8 cellular contexts compared by ENCODE assay signal in genomic region chr13:24923305-24923640, GRCh38.
DNase-seq lines count a peak whose midpoint lies in the region; FAIRE-seq and TF ChIP-seq lines count a peak whose summit lies in the region.

No MANE protein-coding gene starts in this region.

- H3K27me3 ChIP-seq in brain microvascular endothelial cell (replicated peaks) (no peaks in the 10 kb centered on the region), kidney epithelial cell (ENCODE audit: control insufficient read depth, insufficient read depth, low read length) (no peaks in the 10 kb centered on the region)

- H3K4me3 ChIP-seq in GM08714 (ENCODE audit: low read length) (peak overlapping the region; percentile 95), NB4 (ENCODE audit: low read depth, low read length) (peak overlapping the region; percentile 85), brain microvascular endothelial cell (ENCODE audit: low read depth, low read length) (peak overlapping the region; percentile 84), kidney epithelial cell (ENCODE audit: low read depth, low read length) (peak overlapping the region; percentile 97)

- no peaks in the 10 kb centered on the region for H3K9me3 Mint-ChIP-seq in HFFc6
- H3K9me3 Mint-ChIP-seq in stimulated activated naive CD8-positive, alpha-beta T cell treated with anti-CD3 and anti-CD28 coated beads, Interleukin-15, Interleukin-2, amounts not matched to agents 100 ng/mL and 50 ng/mL, for 24 hours = no peaks in the 10 kb centered on the region

- TF ChIP-seq CTCF in HFFc6 (IDR thresholded peaks at IDR 0.05) = no peak
- TF ChIP-seq CTCF in NB4 (IDR thresholded peaks at IDR 0.05; ENCODE audit: low read depth, low read length) = no peak
- TF ChIP-seq CTCF in brain microvascular endothelial cell (IDR thresholded peaks at IDR 0.05; ENCODE audit: low read depth, low read length, missing control alignments) = no peak
- no peak for TF ChIP-seq CTCF in kidney epithelial cell (IDR thresholded peaks at IDR 0.05; ENCODE audit: insufficient read depth, low read length, poor library complexity, severe bottlenecking)

- H3K36me3 ChIP-seq in brain microvascular endothelial cell (replicated peaks) (no peaks in the 10 kb centered on the region), kidney epithelial cell (ENCODE audit: control insufficient read depth, insufficient read depth, low read length) (no peaks in the 10 kb centered on the region)

- no peak for TF ChIP-seq POLR2A in NB4 (IDR thresholded peaks at IDR 0.05; ENCODE audit: extremely low read depth, insufficient read length)

- peaks cover 19% of the 10 kb centered on the region for H3K4me1 Mint-ChIP-seq in HFFc6 (ENCODE audit: low read depth)
- H3K4me1 Mint-ChIP-seq in stimulated activated naive CD8-positive, alpha-beta T cell treated with anti-CD3 and anti-CD28 coated beads, Interleukin-15, Interleukin-2, amounts not matched to agents 100 ng/mL and 50 ng/mL, for 24 hours (ENCODE audit: low read depth) = peaks cover 12% of the 10 kb centered on the region

- H3K4me3 Mint-ChIP-seq in HFFc6 = peak overlapping the region; percentile 99
- peak overlapping the region; percentile 97 for H3K4me3 Mint-ChIP-seq in stimulated activated naive CD8-positive, alpha-beta T cell treated with anti-CD3 and anti-CD28 coated beads, Interleukin-15, Interleukin-2, amounts not matched to agents 100 ng/mL and 50 ng/mL, for 24 hours

- in situ Hi-C loops in brain microvascular endothelial cell (cut with HindIII; ENCODE audit: low pct_ligation_motif_present, low sequenced_read_pairs) = no loop called here

- H3K27ac Mint-ChIP-seq in HFFc6 = peak overlapping the region; percentile 99
- H3K27ac Mint-ChIP-seq in stimulated activated naive CD8-positive, alpha-beta T cell treated with anti-CD3 and anti-CD28 coated beads, Interleukin-15, Interleukin-2, amounts not matched to agents 100 ng/mL and 50 ng/mL, for 24 hours = peak overlapping the region; percentile 96

- peaks cover 9% of the 10 kb centered on the region for H3K27me3 Mint-ChIP-seq in HFFc6 (ENCODE audit: insufficient read depth)
- no peaks in the 10 kb centered on the region for H3K27me3 Mint-ChIP-seq in stimulated activated naive CD8-positive, alpha-beta T cell treated with anti-CD3 and anti-CD28 coated beads, Interleukin-15, Interleukin-2, amounts not matched to agents 100 ng/mL and 50 ng/mL, for 24 hours

- peak overlapping the region; percentile 91 for H3K27ac ChIP-seq in brain microvascular endothelial cell

- H3K36me3 Mint-ChIP-seq in HFFc6 (ENCODE audit: low read depth) = no peaks in the 10 kb centered on the region
- peaks cover 7% of the 10 kb centered on the region for H3K36me3 Mint-ChIP-seq in stimulated activated naive CD8-positive, alpha-beta T cell treated with anti-CD3 and anti-CD28 coated beads, Interleukin-15, Interleukin-2, amounts not matched to agents 100 ng/mL and 50 ng/mL, for 24 hours (ENCODE audit: low read depth)

- DNase-seq in HFFc6 (peak; percentile 64), NB4 (ENCODE audit: low read depth) (peak; percentile 82), brain microvascular endothelial cell (peak; percentile 43), kidney epithelial cell (ENCODE audit: low read depth) (peak; percentile 26), GOT3 (lab: John Stamatoyannopoulos, UW) (no peak)

- peak; percentile 30 for FAIRE-seq in A204.1 (lab: Jason Lieb, UNC)
